Comparison of ENCODE assay signal across 8 cellular contexts in genomic region chrX:25015486-25016360, GRCh38. TPM values are rescaled to one million over a fixed set of nuclear protein-coding genes. Genes with fewer than 3 reads are reported as not detected.
DNase-seq lines count a peak whose midpoint lies in the region; ATAC-seq and TF ChIP-seq lines count a peak whose summit lies in the region.

Gene ARX (minus strand): TSS chrX:25015965. CDS start chrX:25015737, 228 bp downstream.

- no peak within 1 kb of the TSS for H3K14ac ChIP-seq in trophoblast cell (ENCODE audit: low read length)

- H3K27ac ChIP-seq in trophoblast cell (ENCODE audit: low read depth, low read length) (no peak within 1 kb of the TSS), breast epithelium (no peak within 1 kb of the TSS)

- H2BK5ac ChIP-seq in trophoblast cell (ENCODE audit: low read depth, low read length, poor library complexity), result no peak within 1 kb of the TSS

- H3K4me1 ChIP-seq in trophoblast cell (ENCODE audit: control insufficient read depth in 1 of 2, insufficient read depth in 2 of 2, low read length in 2 of 2) (peaks cover 6 to 14% of the 10 kb centered on the region in 2 experiments), breast epithelium (no peaks in the 10 kb centered on the region)

- in situ Hi-C loops in KBM-7 (cut with MboI; ENCODE audit: low pct_unique_long_range_greater_than_20kb, low sequenced_read_pairs), result no loop called here

- no peak within 1 kb of the TSS for H2BK12ac ChIP-seq in trophoblast cell (ENCODE audit: low read length)

- intact Hi-C loops in breast epithelium (cut with DNase I; ENCODE audit: low total_unique reads), result no loop called here

- H3K79me1 ChIP-seq in trophoblast cell (ENCODE audit: low read length), result no peaks in the 10 kb centered on the region

- no peaks in the 10 kb centered on the region for H3K79me2 ChIP-seq in trophoblast cell (ENCODE audit: control insufficient read depth, insufficient read depth, low read length, poor library complexity)

- TF ChIP-seq POLR2A in breast epithelium (IDR thresholded peaks at IDR 0.05), result no peak

- no peak within 1 kb of the TSS for H3K18ac ChIP-seq in trophoblast cell (ENCODE audit: low read length)

- H2BK120ac ChIP-seq in trophoblast cell (ENCODE audit: insufficient read depth, low read length, poor library complexity), result no peak within 1 kb of the TSS

- peak; percentile 46 for DNase-seq in EH (ENCODE audit: low read depth)
- peak; percentile 42 for DNase-seq in UCSD-AML1 (lab: John Stamatoyannopoulos, UW; ENCODE audit: unreplicated experiment)
- peak; percentile 24 for DNase-seq in foreskin melanocyte
- peak in 1 of 2 donors; percentile 54 for DNase-seq in trophoblast cell
- no peak for DNase-seq in activated gamma-delta T cell (lab: John Stamatoyannopoulos, UW)
- no peak for DNase-seq in KBM-7
- DNase-seq in breast epithelium (ENCODE audit: low spot score in 2 of 2), result no peak

- peaks cover 6% of the 10 kb centered on the region for H3K9me3 ChIP-seq in trophoblast cell (ENCODE audit: insufficient read depth, low read depth, low read length)
- peaks cover 0 to 9% of the 10 kb centered on the region in 2 donors for H3K9me3 ChIP-seq in breast epithelium

- peak within 1 kb of the TSS; percentile 45 for H3K4me2 ChIP-seq in trophoblast cell (ENCODE audit: low read length)

- no peak within 1 kb of the TSS for H2AK5ac ChIP-seq in trophoblast cell (ENCODE audit: low read length)

- H4K91ac ChIP-seq in trophoblast cell (ENCODE audit: low read depth, low read length), result no peak within 1 kb of the TSS

- no peak within 1 kb of the TSS for H4K12ac ChIP-seq in trophoblast cell (ENCODE audit: low read depth, low read length)

- WGBS in trophoblast cell (ENCODE audit: extremely low coverage, insufficient coverage, insufficient read length), result no CpG with 5 or more reads among the region's 58 CpGs

- H3K27me3 ChIP-seq in trophoblast cell (ENCODE audit: insufficient read depth, low read length), result peaks cover 75% of the 10 kb centered on the region
- peaks cover 7 to 96% of the 10 kb centered on the region in 2 donors for H3K27me3 ChIP-seq in breast epithelium

- H4K8ac ChIP-seq in trophoblast cell (ENCODE audit: low read depth, low read length), result no peak within 1 kb of the TSS

- H3K4ac ChIP-seq in trophoblast cell (ENCODE audit: low read depth, low read length), result no peak within 1 kb of the TSS

- H3K36me3 ChIP-seq in trophoblast cell (ENCODE audit: control insufficient read depth in 1 of 2, insufficient read depth in 2 of 2, low read length in 2 of 2) (no peaks in the 10 kb centered on the region), breast epithelium (no peaks in the 10 kb centered on the region)

- H3K4me3 ChIP-seq in trophoblast cell (ENCODE audit: low read depth, low read length), result no peak within 1 kb of the TSS
- peak within 1 kb of the TSS in 1 of 3 donors; percentile 44 for H3K4me3 ChIP-seq in breast epithelium

- H2AFZ ChIP-seq in trophoblast cell (ENCODE audit: insufficient read depth, low read length, poor library complexity), result no peak within 1 kb of the TSS

- no peak within 1 kb of the TSS for H3K23ac ChIP-seq in trophoblast cell (ENCODE audit: low read length)

- peak; percentile 68 for ATAC-seq in HG02759 (IDR thresholded peaks at IDR 0.05; ENCODE audit: unreplicated experiment)

- no peak for TF ChIP-seq CTCF in breast epithelium (IDR thresholded peaks at IDR 0.05)

- no peak within 1 kb of the TSS for H3K9ac ChIP-seq in trophoblast cell (ENCODE audit: low read length)

RNA-seq across cellular contexts. Expression of gene ARX, which starts in this region (rescaled TPM):
- polyA plus RNA-seq in trophoblast cell (2013), result 0.03 TPM in 1 of 2 replicates, not detected in the other
- under 1 TPM in 1 of 3 donors, not detected in 2; 0.33 TPM for total RNA-seq in breast epithelium

Comparison
In these comparisons a context has a peak if more than half of its experiments do, and no peak if none do; other contexts are left out.
1. DNase-seq: peak in EH (single experiment), UCSD-AML1 (single experiment) and foreskin melanocyte (single experiment); none in activated gamma-delta T cell (single experiment), KBM-7 (single experiment) and breast epithelium (0 of 2).